In genomic region chr3:27575509-27575908, GRCh38 we compare ENCODE assay signal across 13 cellular contexts.
"Had no signal": no experiment of that assay in that cellular context is flagged by ENCODE, and none has a peak within 500 bp of the region (broad histone marks: within the 10 kb centered on the region; RNA-seq: fewer than 3 reads in every experiment).

No MANE protein-coding gene starts in this region.

- ATAC-seq: foreskin keratinocyte, left colon, psoas muscle, right lobe of liver, upper lobe of right lung had no signal

- DNase-seq: activated CD4-positive, alpha-beta T cell treated with anti-CD3 and anti-CD28 coated beads for 4 hours; activated naive CD4-positive, alpha-beta T cell treated with anti-CD3 and anti-CD28 coated beads, Interleukin-2, amount 50 U/mL, for 16 hours; activated T-cell treated with anti-CD3 and anti-CD28 coated beads for 4 hours; foreskin keratinocyte; heart left ventricle; left colon; nephron progenitor cell; psoas muscle; right lobe of liver; spleen; stimulated activated CD4-positive, alpha-beta T cell treated with anti-CD3 and anti-CD28 coated beads, Interleukin-1b, Interleukin-23, amount 100 ng/mL, for 48 hours; stimulated activated naive CD4-positive, alpha-beta T cell; upper lobe of right lung had no signal

- H3K4me3 Mint-ChIP-seq: nephron progenitor cell had no signal

- H3K9me3 Mint-ChIP-seq: nephron progenitor cell had no signal
